In the genomic region with DNA sequence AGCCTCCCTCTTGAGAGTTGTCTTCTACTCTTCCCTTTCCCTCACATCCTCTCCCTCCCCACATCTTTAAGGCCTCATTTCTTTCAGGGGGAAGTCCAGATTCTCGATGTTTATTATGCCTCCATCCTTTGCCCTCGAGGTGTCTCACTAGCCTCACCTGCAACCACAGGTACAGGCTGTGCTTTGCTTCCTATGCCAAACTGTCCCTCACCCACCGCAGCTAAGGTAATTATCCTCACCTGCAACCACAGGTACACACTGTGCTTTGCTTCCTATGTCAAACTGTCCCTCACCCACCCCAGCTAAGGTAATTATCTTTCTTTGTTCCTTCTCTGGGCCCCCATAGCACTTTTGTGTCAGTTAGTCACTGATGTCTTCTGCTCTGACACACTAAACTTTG, we compare ENCODE assay signal across 30 cellular contexts.
"Had no signal": no experiment of that assay in that cellular context is flagged by ENCODE, and none has a peak within 500 bp of the region (broad histone marks: within the 10 kb centered on the region; RNA-seq: fewer than 3 reads in every experiment).

No MANE protein-coding gene starts in this region.

- H3K4me3 Mint-ChIP-seq: activated B cell treated with CpG ODN at 0.5 μM for 24 hours; activated CD4-positive, alpha-beta T cell treated with anti-CD3 and anti-CD28 coated beads for 36 hours; activated T-cell treated with anti-CD3 and anti-CD28 coated beads, Interleukin-2, amount 50 U/mL, for 24 hours; activated T-helper 17 cell treated with anti-CD3 and anti-CD28 coated beads, Interleukin-2, amount 50 U/mL, for 72 hours; effector memory CD8-positive, alpha-beta T cell; memory B cell; nephron; stimulated activated memory B cell treated with anti-CD40 and anti-IgM and Interleukin-4, amounts not matched to agents 10 μg/mL and 1 μg/mL and 100 μg/mL, for 72 hours had no signal

- H3K27ac ChIP-seq: adrenal gland, ascending aorta, brain microvascular endothelial cell, colonic mucosa, dorsolateral prefrontal cortex, stomach, suprapubic skin, transverse colon had no signal

- H3K4me1 Mint-ChIP-seq: activated B cell treated with CpG ODN at 0.5 μM for 24 hours; activated CD4-positive, alpha-beta T cell treated with anti-CD3 and anti-CD28 coated beads for 36 hours; activated T-helper 17 cell treated with anti-CD3 and anti-CD28 coated beads, Interleukin-2, amount 50 U/mL, for 72 hours; memory B cell; stimulated activated memory B cell treated with anti-CD40 and anti-IgM and Interleukin-4, amounts not matched to agents 10 μg/mL and 1 μg/mL and 100 μg/mL, for 72 hours had no signal

- H3K27ac Mint-ChIP-seq: activated B cell treated with CpG ODN at 0.5 μM for 24 hours; activated CD4-positive, alpha-beta T cell treated with anti-CD3 and anti-CD28 coated beads for 36 hours; activated naive CD4-positive, alpha-beta T cell treated with anti-CD3 and anti-CD28 coated beads, Interleukin-2, amount 50 U/mL, for 72 hours; activated T-cell treated with anti-CD3 and anti-CD28 coated beads, Interleukin-2, amount 50 U/mL, for 24 hours; activated T-helper 17 cell treated with anti-CD3 and anti-CD28 coated beads, Interleukin-2, amount 50 U/mL, for 72 hours; memory B cell; nephron; stimulated activated memory B cell treated with anti-CD40 and anti-IgM and Interleukin-4, amounts not matched to agents 10 μg/mL and 1 μg/mL and 100 μg/mL, for 72 hours had no signal

- FAIRE-seq: endothelial cell of umbilical vein, frontal cortex, urothelium cell line had no signal

- H3K4me3 ChIP-seq: adrenal gland, ascending aorta, colonic mucosa, dorsolateral prefrontal cortex, smooth muscle cell, stomach, suprapubic skin, transverse colon had no signal

- H3K9me3 ChIP-seq: adrenal gland, ascending aorta, colonic mucosa, stomach, suprapubic skin, transverse colon had no signal

- H3K27me3 ChIP-seq: adrenal gland, ascending aorta, brain microvascular endothelial cell, colonic mucosa, stomach, suprapubic skin, transverse colon had no signal

- H3K36me3 ChIP-seq: adrenal gland, ascending aorta, brain microvascular endothelial cell, colonic mucosa, stomach, suprapubic skin, transverse colon had no signal

- H3K36me3 Mint-ChIP-seq: activated naive CD4-positive, alpha-beta T cell treated with anti-CD3 and anti-CD28 coated beads, Interleukin-2, amount 50 U/mL, for 72 hours; memory B cell; stimulated activated memory B cell treated with anti-CD40 and anti-IgM and Interleukin-4, amounts not matched to agents 10 μg/mL and 1 μg/mL and 100 μg/mL, for 72 hours had no signal

- H3K4me1 ChIP-seq: adrenal gland, ascending aorta, colonic mucosa, stomach, suprapubic skin, transverse colon had no signal

- H3K9me3 Mint-ChIP-seq: activated B cell treated with CpG ODN at 0.5 μM for 24 hours; activated T-cell treated with anti-CD3 and anti-CD28 coated beads, Interleukin-2, amount 50 U/mL, for 24 hours; activated T-helper 17 cell treated with anti-CD3 and anti-CD28 coated beads, Interleukin-2, amount 50 U/mL, for 72 hours; effector memory CD8-positive, alpha-beta T cell; memory B cell; nephron; stimulated activated memory B cell treated with anti-CD40 and anti-IgM and Interleukin-4, amounts not matched to agents 10 μg/mL and 1 μg/mL and 100 μg/mL, for 72 hours had no signal

- DNase-seq: activated B cell treated with CpG ODN at 0.5 μM for 24 hours; activated CD4-positive, alpha-beta T cell treated with anti-CD3 and anti-CD28 coated beads for 36 hours; activated CD4-positive, alpha-beta T cell treated with anti-CD3 and anti-CD28 coated beads, Interleukin-2, amount 50 U/mL, for 4 hours; activated CD8-positive, alpha-beta memory T cell treated with anti-CD3 and anti-CD28 coated beads for 24 hours; activated CD8-positive, alpha-beta memory T cell treated with anti-CD3 and anti-CD28 coated beads, Interleukin-2, amount 50 U/mL, for 4 hours; activated T-cell treated with anti-CD3 and anti-CD28 coated beads, Interleukin-2, amount 50 U/mL, for 24 hours; adrenal gland; brain microvascular endothelial cell; central memory CD4-positive, alpha-beta T cell; colonic mucosa; dorsolateral prefrontal cortex; effector memory CD8-positive, alpha-beta T cell; hippocampal formation; nucleus accumbens; posterior cingulate gyrus; stimulated activated CD4-positive, alpha-beta T cell treated with anti-CD3 and anti-CD28 coated beads, Interleukin-15, amount 100 ng/mL, for 24 hours; stomach; T1000; transverse colon had no signal

- H3K4me2 ChIP-seq: smooth muscle cell had no signal

- H3K27me3 Mint-ChIP-seq: activated B cell treated with CpG ODN at 0.5 μM for 24 hours; activated T-cell treated with anti-CD3 and anti-CD28 coated beads, Interleukin-2, amount 50 U/mL, for 24 hours; memory B cell; stimulated activated memory B cell treated with anti-CD40 and anti-IgM and Interleukin-4, amounts not matched to agents 10 μg/mL and 1 μg/mL and 100 μg/mL, for 72 hours had no signal
